1 cellular context compared by ENCODE assay signal in the genomic region with DNA sequence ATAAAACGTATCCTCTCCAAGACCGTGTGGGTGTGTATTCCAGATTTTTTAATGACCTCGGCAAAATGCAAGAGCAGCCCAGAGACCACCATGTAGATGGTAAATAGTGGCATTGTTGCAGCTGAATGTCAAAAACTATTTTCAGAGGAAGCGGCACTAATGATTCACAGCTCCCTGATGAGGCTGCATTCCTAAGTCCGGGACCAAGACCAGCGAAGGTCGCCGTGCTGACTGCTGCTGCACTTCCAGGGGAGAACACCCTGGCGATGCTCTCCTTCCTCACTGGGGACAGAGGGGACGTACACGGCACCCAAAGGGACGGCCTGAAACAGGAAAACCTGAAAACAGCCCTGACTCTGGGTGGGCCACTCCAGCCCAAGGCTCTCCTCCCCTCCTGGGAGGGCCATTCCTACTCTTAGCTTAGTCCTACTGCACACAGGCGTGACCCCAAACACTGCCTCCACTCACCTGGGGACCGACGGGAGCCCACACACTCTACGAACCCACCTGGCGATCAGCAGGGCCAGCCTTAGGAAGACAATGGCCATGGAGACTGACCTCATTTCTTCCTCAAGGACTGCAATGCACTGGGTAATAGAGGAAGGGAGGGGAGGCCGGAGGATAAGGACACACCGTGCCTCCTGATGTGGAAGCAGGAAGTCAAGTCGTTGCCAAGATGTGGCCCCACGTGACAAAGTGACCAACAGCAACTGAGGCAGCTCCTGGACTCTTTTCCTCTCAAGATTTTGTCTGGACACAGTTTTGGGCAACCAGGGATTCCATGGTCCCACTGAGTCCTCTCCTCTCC.
TF ChIP-seq lines count a peak whose summit lies in the region.

No MANE protein-coding gene starts in this region.

TF ChIP-seq in GM23338, 12 proteins besides CTCF, POLR2A, EP300 and RAD21:
- TF ChIP-seq, protein P1, sequence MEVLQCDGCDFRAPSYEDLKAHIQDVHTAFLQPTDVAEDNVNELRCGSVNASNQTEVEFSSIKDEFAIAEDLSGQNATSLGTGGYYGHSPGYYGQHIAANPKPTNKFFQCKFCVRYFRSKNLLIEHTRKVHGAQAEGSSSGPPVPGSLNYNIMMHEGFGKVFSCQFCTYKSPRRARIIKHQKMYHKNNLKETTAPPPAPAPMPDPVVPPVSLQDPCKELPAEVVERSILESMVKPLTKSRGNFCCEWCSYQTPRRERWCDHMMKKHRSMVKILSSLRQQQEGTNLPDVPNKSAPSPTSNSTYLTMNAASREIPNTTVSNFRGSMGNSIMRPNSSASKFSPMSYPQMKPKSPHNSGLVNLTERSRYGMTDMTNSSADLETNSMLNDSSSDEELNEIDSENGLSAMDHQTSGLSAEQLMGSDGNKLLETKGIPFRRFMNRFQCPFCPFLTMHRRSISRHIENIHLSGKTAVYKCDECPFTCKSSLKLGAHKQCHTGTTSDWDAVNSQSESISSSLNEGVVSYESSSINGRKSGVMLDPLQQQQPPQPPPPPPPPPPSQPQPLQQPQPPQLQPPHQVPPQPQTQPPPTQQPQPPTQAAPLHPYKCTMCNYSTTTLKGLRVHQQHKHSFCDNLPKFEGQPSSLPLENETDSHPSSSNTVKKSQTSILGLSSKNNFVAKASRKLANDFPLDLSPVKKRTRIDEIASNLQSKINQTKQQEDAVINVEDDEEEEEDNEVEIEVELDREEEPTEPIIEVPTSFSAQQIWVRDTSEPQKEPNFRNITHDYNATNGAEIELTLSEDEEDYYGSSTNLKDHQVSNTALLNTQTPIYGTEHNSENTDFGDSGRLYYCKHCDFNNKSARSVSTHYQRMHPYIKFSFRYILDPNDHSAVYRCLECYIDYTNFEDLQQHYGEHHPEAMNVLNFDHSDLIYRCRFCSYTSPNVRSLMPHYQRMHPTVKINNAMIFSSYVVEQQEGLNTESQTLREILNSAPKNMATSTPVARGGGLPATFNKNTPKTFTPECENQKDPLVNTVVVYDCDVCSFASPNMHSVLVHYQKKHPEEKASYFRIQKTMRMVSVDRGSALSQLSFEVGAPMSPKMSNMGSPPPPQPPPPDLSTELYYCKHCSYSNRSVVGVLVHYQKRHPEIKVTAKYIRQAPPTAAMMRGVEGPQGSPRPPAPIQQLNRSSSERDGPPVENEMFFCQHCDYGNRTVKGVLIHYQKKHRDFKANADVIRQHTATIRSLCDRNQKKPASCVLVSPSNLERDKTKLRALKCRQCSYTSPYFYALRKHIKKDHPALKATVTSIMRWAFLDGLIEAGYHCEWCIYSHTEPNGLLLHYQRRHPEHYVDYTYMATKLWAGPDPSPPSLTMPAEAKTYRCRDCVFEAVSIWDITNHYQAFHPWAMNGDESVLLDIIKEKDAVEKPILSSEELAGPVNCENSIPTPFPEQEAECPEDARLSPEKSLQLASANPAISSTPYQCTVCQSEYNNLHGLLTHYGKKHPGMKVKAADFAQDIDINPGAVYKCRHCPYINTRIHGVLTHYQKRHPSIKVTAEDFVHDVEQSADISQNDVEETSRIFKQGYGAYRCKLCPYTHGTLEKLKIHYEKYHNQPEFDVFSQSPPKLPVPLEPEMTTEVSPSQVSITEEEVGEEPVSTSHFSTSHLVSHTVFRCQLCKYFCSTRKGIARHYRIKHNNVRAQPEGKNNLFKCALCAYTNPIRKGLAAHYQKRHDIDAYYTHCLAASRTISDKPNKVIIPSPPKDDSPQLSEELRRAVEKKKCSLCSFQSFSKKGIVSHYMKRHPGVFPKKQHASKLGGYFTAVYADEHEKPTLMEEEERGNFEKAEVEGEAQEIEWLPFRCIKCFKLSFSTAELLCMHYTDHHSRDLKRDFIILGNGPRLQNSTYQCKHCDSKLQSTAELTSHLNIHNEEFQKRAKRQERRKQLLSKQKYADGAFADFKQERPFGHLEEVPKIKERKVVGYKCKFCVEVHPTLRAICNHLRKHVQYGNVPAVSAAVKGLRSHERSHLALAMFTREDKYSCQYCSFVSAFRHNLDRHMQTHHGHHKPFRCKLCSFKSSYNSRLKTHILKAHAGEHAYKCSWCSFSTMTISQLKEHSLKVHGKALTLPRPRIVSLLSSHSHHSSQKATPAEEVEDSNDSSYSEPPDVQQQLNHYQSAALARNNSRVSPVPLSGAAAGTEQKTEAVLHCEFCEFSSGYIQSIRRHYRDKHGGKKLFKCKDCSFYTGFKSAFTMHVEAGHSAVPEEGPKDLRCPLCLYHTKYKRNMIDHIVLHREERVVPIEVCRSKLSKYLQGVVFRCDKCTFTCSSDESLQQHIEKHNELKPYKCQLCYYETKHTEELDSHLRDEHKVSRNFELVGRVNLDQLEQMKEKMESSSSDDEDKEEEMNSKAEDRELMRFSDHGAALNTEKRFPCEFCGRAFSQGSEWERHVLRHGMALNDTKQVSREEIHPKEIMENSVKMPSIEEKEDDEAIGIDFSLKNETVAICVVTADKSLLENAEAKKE (CRISPR knock-in tag; IDR thresholded peaks at IDR 0.05): no peak
- no peak for TF ChIP-seq POLR2AphosphoS5 (IDR thresholded peaks at IDR 0.05; ENCODE audit: low read depth)
- no peak for TF ChIP-seq JUNB (IDR thresholded peaks at IDR 0.05; ENCODE audit: unreplicated experiment)
- no peak for TF ChIP-seq ZNF331 (CRISPR knock-in tag; IDR thresholded peaks at IDR 0.05; ENCODE audit: low read depth)
- TF ChIP-seq, protein P2, sequence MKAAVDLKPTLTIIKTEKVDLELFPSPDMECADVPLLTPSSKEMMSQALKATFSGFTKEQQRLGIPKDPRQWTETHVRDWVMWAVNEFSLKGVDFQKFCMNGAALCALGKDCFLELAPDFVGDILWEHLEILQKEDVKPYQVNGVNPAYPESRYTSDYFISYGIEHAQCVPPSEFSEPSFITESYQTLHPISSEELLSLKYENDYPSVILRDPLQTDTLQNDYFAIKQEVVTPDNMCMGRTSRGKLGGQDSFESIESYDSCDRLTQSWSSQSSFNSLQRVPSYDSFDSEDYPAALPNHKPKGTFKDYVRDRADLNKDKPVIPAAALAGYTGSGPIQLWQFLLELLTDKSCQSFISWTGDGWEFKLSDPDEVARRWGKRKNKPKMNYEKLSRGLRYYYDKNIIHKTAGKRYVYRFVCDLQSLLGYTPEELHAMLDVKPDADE (IDR thresholded peaks at IDR 0.05): no peak
- no peak for TF ChIP-seq CREB1 (CRISPR knock-in tag; IDR thresholded peaks at IDR 0.05; ENCODE audit: low read depth)
- TF ChIP-seq EZH2phosphoT487 (IDR thresholded peaks at IDR 0.05; ENCODE audit: unreplicated experiment): no peak
- no peak for TF ChIP-seq EZH2 (IDR thresholded peaks at IDR 0.05; ENCODE audit: low read depth, unreplicated experiment)
- no peak for TF ChIP-seq STAT1 (IDR thresholded peaks at IDR 0.05; ENCODE audit: unreplicated experiment)
- TF ChIP-seq, protein P3, sequence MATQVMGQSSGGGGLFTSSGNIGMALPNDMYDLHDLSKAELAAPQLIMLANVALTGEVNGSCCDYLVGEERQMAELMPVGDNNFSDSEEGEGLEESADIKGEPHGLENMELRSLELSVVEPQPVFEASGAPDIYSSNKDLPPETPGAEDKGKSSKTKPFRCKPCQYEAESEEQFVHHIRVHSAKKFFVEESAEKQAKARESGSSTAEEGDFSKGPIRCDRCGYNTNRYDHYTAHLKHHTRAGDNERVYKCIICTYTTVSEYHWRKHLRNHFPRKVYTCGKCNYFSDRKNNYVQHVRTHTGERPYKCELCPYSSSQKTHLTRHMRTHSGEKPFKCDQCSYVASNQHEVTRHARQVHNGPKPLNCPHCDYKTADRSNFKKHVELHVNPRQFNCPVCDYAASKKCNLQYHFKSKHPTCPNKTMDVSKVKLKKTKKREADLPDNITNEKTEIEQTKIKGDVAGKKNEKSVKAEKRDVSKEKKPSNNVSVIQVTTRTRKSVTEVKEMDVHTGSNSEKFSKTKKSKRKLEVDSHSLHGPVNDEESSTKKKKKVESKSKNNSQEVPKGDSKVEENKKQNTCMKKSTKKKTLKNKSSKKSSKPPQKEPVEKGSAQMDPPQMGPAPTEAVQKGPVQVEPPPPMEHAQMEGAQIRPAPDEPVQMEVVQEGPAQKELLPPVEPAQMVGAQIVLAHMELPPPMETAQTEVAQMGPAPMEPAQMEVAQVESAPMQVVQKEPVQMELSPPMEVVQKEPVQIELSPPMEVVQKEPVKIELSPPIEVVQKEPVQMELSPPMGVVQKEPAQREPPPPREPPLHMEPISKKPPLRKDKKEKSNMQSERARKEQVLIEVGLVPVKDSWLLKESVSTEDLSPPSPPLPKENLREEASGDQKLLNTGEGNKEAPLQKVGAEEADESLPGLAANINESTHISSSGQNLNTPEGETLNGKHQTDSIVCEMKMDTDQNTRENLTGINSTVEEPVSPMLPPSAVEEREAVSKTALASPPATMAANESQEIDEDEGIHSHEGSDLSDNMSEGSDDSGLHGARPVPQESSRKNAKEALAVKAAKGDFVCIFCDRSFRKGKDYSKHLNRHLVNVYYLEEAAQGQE (IDR thresholded peaks at IDR 0.05; ENCODE audit: unreplicated experiment): no peak
- no peak for TF ChIP-seq NANOG (IDR thresholded peaks at IDR 0.05; ENCODE audit: borderline replicate concordance)
- TF ChIP-seq ZNF114 (CRISPR knock-in tag; IDR thresholded peaks at IDR 0.05): no peak
